ENCODE assay signal across 20 cellular contexts in the genomic region with DNA sequence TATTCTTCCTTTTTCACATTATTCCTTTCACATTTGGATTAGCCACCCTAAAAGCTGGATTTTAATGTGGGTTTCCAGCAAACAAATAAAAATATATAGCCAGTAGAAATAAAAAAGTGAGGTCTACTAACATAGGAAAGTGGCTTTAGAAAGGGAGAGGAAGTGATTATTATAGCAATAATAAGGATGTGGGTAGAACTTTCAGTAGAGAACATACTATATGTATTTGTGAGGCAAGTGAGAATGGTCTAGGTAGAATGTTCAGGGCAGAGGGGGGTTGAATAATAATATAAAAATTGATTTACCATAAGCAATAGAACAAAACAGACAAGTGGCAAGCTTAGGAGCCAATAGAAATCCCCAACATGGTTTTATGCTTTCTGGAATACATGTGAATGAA.
DNase-seq lines count a peak whose midpoint lies in the region; ATAC-seq, FAIRE-seq and TF ChIP-seq lines count a peak whose summit lies in the region.
"Had no signal": no experiment of that assay in that cellular context is flagged by ENCODE, and none has a peak within 500 bp of the region (broad histone marks: within the 10 kb centered on the region; RNA-seq: fewer than 3 reads in every experiment).

No MANE protein-coding gene starts in this region.

- H3K9ac ChIP-seq in GM12878 (ENCODE audit: control insufficient read depth, insufficient read depth, low read length) (no peak overlapping the region), smooth muscle cell (ENCODE audit: low read depth) (no peak overlapping the region)

- no peaks in the 10 kb centered on the region for H3K9me3 Mint-ChIP-seq in natural killer cell
- H3K9me3 Mint-ChIP-seq in natural killer cell treated with Interleukin-12 subunit alpha and Interleukin-12 subunit beta and Interleukin-15 and Interleukin-18, amount 100 ng/mL, for 72 hours, result no peaks in the 10 kb centered on the region

- BruUV-seq in GM12878 (replicated peaks; lab: Mats Ljungman, UMichigan), result no TSS peak

- H3K4me3 ChIP-seq in GM12878 (no peak overlapping the region), smooth muscle cell (no peak overlapping the region), psoas muscle (no peak overlapping the region)
- H3K4me3 ChIP-seq: SK-N-MC had no signal

- H3K27ac ChIP-seq in GM12878 (ENCODE audit: control insufficient read depth, insufficient read depth), result no peak overlapping the region
- no peak overlapping the region for H3K27ac ChIP-seq in smooth muscle cell (ENCODE audit: low read depth)
- no peak overlapping the region for H3K27ac ChIP-seq in psoas muscle
- H3K27ac ChIP-seq: RWPE1, SK-N-MC had no signal

- POLR2A ChIA-PET in GM12878 (lab: Charles Lee), result interaction anchor here (2.0 kb wide), 1 partner anchor 11 kb away, joined by 4 read pairs; no protein-coding TSS in a partner anchor

- TF ChIP-seq POLR2A in GM12878 (IDR thresholded peaks at IDR 0.05; ENCODE audit: low read depth, low read length), result no peak

- intact Hi-C loops in natural killer cell (cut with micrococcal nuclease), result no loop called here
- intact Hi-C loops in GM12878 (cut with micrococcal nuclease; ENCODE audit: unreplicated experiment), result no loop called here
- intact Hi-C loops in psoas muscle (cut with DNase I), result no loop called here

- no peaks in the 10 kb centered on the region for H3K27me3 Mint-ChIP-seq in natural killer cell (ENCODE audit: low read depth in 2 of 2)
- H3K27me3 Mint-ChIP-seq in natural killer cell treated with Interleukin-12 subunit alpha and Interleukin-12 subunit beta and Interleukin-15 and Interleukin-18, amount 100 ng/mL, for 72 hours, result no peaks in the 10 kb centered on the region

- in situ Hi-C loops in GM12878 (cut with MboI), result no loop called here

- no peaks in the 10 kb centered on the region for H3F3A ChIP-seq in smooth muscle cell (ENCODE audit: low read depth)

- no peaks in the 10 kb centered on the region for H4K20me1 ChIP-seq in GM12878 (ENCODE audit: control insufficient read depth, insufficient read depth)
- peaks cover 8% of the 10 kb centered on the region for H4K20me1 ChIP-seq in smooth muscle cell (ENCODE audit: low read depth)

- FAIRE-seq in GM12878 (lab: Jason Lieb, UNC), result no peak

- no peaks in the 10 kb centered on the region for H3K36me3 Mint-ChIP-seq in natural killer cell
- H3K36me3 Mint-ChIP-seq in natural killer cell treated with Interleukin-12 subunit alpha and Interleukin-12 subunit beta and Interleukin-15 and Interleukin-18, amount 100 ng/mL, for 72 hours, result no peaks in the 10 kb centered on the region

- peak overlapping the region; percentile 4 to 43 for H3K27ac Mint-ChIP-seq in natural killer cell
- no peak overlapping the region for H3K27ac Mint-ChIP-seq in natural killer cell treated with Interleukin-12 subunit alpha and Interleukin-12 subunit beta and Interleukin-15 and Interleukin-18, amount 100 ng/mL, for 72 hours

- CTCF ChIA-PET in GM12878 (lab: Yijun Ruan, JAX), result interaction anchor here (0.6 to 0.9 kb wide), 2 partner anchors 10 to 22 kb away, joined by 3 to 4 read pairs; no protein-coding TSS in a partner anchor

- H3K79me2 ChIP-seq in GM12878 (ENCODE audit: control insufficient read depth, insufficient read depth, low read length), result no peaks in the 10 kb centered on the region
- H3K79me2 ChIP-seq in smooth muscle cell (ENCODE audit: low read depth), result peaks cover 5% of the 10 kb centered on the region

- SMC1A ChIA-PET in GM12878 (lab: Charles Lee; ENCODE audit: uncharacterized antibody, unreplicated experiment), result interaction anchor here (1.2 to 2.0 kb wide), 3 partner anchors 11 to 21 kb away, joined by 3 to 5 read pairs (median 4); no protein-coding TSS in a partner anchor

- RAD21 ChIA-PET in GM12878 (lab: Charles Lee; ENCODE audit: unreplicated experiment), result no interaction called here

- TF ChIP-seq RAD21 in GM12878 (IDR thresholded peaks at IDR 0.05; ENCODE audit: insufficient read depth, low read depth, low read length), result no peak

- ATAC-seq in natural killer cell (no peak), GM12878 (peak; percentile 49), psoas muscle (no peak)
- no peak for ATAC-seq in natural killer cell treated with Interleukin-12 subunit alpha and Interleukin-12 subunit beta and Interleukin-15 and Interleukin-18, amount 100 ng/mL, for 72 hours
- ATAC-seq: HCT116, Panc1 had no signal

- no peak overlapping the region for H3K4me2 ChIP-seq in GM12878 (ENCODE audit: control insufficient read depth, insufficient read depth)
- H3K4me2 ChIP-seq in smooth muscle cell, result no peak overlapping the region

- no peak overlapping the region for H2AFZ ChIP-seq in GM12878 (ENCODE audit: control insufficient read depth, low read depth, low read length)
- H2AFZ ChIP-seq in smooth muscle cell (ENCODE audit: low read depth), result no peak overlapping the region

- H3K4me3 Mint-ChIP-seq in natural killer cell, result no peak overlapping the region
- H3K4me3 Mint-ChIP-seq in natural killer cell treated with Interleukin-12 subunit alpha and Interleukin-12 subunit beta and Interleukin-15 and Interleukin-18, amount 100 ng/mL, for 72 hours, result no peak overlapping the region

- H3K36me3 ChIP-seq in GM12878 (ENCODE audit: control insufficient read depth in 2 of 2, insufficient read depth in 2 of 2, low read length in 1 of 2), result peaks cover 0 to 2% of the 10 kb centered on the region in 2 experiments; a peak in 2 of 4 replicates
- no peaks in the 10 kb centered on the region for H3K36me3 ChIP-seq in smooth muscle cell (ENCODE audit: low read depth)
- no peaks in the 10 kb centered on the region for H3K36me3 ChIP-seq in psoas muscle (ENCODE audit: insufficient read depth in 1 of 2, low read depth in 1 of 2)

- peaks cover 30 to 38% of the 10 kb centered on the region in 2 donors for H3K4me1 Mint-ChIP-seq in natural killer cell
- H3K4me1 Mint-ChIP-seq in natural killer cell treated with Interleukin-12 subunit alpha and Interleukin-12 subunit beta and Interleukin-15 and Interleukin-18, amount 100 ng/mL, for 72 hours (ENCODE audit: low read depth in 2 of 2), result peaks cover 17 to 23% of the 10 kb centered on the region in 2 donors

- peaks cover 6% of the 10 kb centered on the region; the same call in 1 of the 2 replicates for H3K4me1 ChIP-seq in GM12878 (ENCODE audit: control insufficient read depth, insufficient read depth, low read length)
- H3K4me1 ChIP-seq in smooth muscle cell (ENCODE audit: low read depth), result no peaks in the 10 kb centered on the region
- peaks cover 6% of the 10 kb centered on the region for H3K4me1 ChIP-seq in psoas muscle

- no peak for DNase-seq in natural killer cell
- DNase-seq in natural killer cell treated with Interleukin-12 subunit alpha and Interleukin-12 subunit beta and Interleukin-15 and Interleukin-18, amount 100 ng/mL, for 72 hours (ENCODE audit: low spot score), result no peak
- peak; percentile 16 for DNase-seq in MV-4-11 (lab: John Stamatoyannopoulos, UW)
- DNase-seq in GM12878 (ENCODE audit: low read depth, low spot score), result no peak
- no peak for DNase-seq in GM19240 (ENCODE audit: insufficient read length, low spot score)
- DNase-seq in smooth muscle cell (lab: John Stamatoyannopoulos, UW; ENCODE audit: unreplicated experiment), result no peak
- DNase-seq in psoas muscle, result no peak
- DNase-seq: NCI-H1105; NCI-H1436 treated with DMSO at 0.1 percent for 48 hours; NCI-H1930; NCI-H2107; NCI-H446; NCI-H524 treated with DMSO at 0.1 percent for 48 hours; NCI-H82; NK-92 treated with Interleukin-12 subunit alpha and Interleukin-12 subunit beta, amount 100 ng/mL, for 24 hours; SHP77 had no signal

- no peak for TF ChIP-seq EP300 in GM12878 (IDR thresholded peaks at IDR 0.05; ENCODE audit: borderline replicate concordance in 1 of 2, control insufficient read depth in 1 of 2, low read depth in 2 of 2, low read length in 2 of 2)

- TF ChIP-seq CTCF in natural killer cell (IDR thresholded peaks at IDR 0.05) (no peak), GM12878 (IDR thresholded peaks at IDR 0.05 in 2 of 3, conservative IDR thresholded peaks at IDR 0.05 in 1 of 3; ENCODE audit: control insufficient read depth in 2 of 3, extremely low read depth in 1 of 3, insufficient read depth in 1 of 3, low read depth in 3 of 3, low read length in 3 of 3) (no peak), smooth muscle cell (IDR thresholded peaks at IDR 0.05; ENCODE audit: borderline replicate concordance, insufficient read depth, poor library complexity, severe bottlenecking) (no peak), psoas muscle (IDR thresholded peaks at IDR 0.05) (no peak)

- H3K27me3 ChIP-seq in GM12878 (replicated peaks in 1 of 2; ENCODE audit: control insufficient read depth in 2 of 2, insufficient read depth in 2 of 2, low read length in 1 of 2) (no peaks in the 10 kb centered on the region), smooth muscle cell (ENCODE audit: low read depth) (no peaks in the 10 kb centered on the region), psoas muscle (ENCODE audit: insufficient read depth in 3 of 3, low read length in 2 of 3) (no peaks in the 10 kb centered on the region)

- no peaks in the 10 kb centered on the region for H3K9me3 ChIP-seq in GM12878 (replicated peaks; ENCODE audit: control insufficient read depth, insufficient read depth, low read length)
- H3K9me3 ChIP-seq in smooth muscle cell (replicated peaks; ENCODE audit: low read depth), result no peaks in the 10 kb centered on the region
- H3K9me3 ChIP-seq in psoas muscle, result no peaks in the 10 kb centered on the region

TF ChIP-seq in GM12878, 131 proteins besides CTCF, POLR2A, EP300 and RAD21:
- no peak for TF ChIP-seq FOS (IDR thresholded peaks at IDR 0.05; ENCODE audit: borderline replicate concordance, extremely low read depth, insufficient read length)
- peak; percentile 34; the same call in 1 of the 2 replicates for TF ChIP-seq SPI1 (IDR thresholded peaks at IDR 0.05; ENCODE audit: borderline replicate concordance, insufficient read depth, low read depth, low read length)
- no peak for TF ChIP-seq CBX5 (IDR thresholded peaks at IDR 0.05; ENCODE audit: low read depth)
- TF ChIP-seq EGR1 (IDR thresholded peaks at IDR 0.05; ENCODE audit: borderline replicate concordance in 1 of 2, low read depth in 2 of 2, low read length in 2 of 2), result no peak
- TF ChIP-seq E2F4 (IDR thresholded peaks at IDR 0.05; ENCODE audit: low read depth, low read length), result no peak

Comparison
In these comparisons a context has a peak if more than half of its experiments do, and no peak if none do; other contexts are left out.
1. H3K27ac Mint-ChIP-seq: peak in natural killer cell (2 of 2); none in natural killer cell treated with Interleukin-12 subunit alpha and Interleukin-12 subunit beta and Interleukin-15 and Interleukin-18, amount 100 ng/mL, for 72 hours (0 of 2).